In genomic region chr1:205610781-205611473, GRCh38 we compare ENCODE assay signal across 9 cellular contexts. TPM values are rescaled to one million over a fixed set of nuclear protein-coding genes. Genes with fewer than 3 reads are reported as not detected.
DNase-seq lines count a peak whose midpoint lies in the region; ATAC-seq, FAIRE-seq and TF ChIP-seq lines count a peak whose summit lies in the region.
"Had no signal": no experiment of that assay in that cellular context is flagged by ENCODE, and none has a peak within 500 bp of the region (broad histone marks: within the 10 kb centered on the region; RNA-seq: fewer than 3 reads in every experiment).

No MANE protein-coding gene starts in this region.

- H3K27ac ChIP-seq in GM12878 (ENCODE audit: control insufficient read depth, insufficient read depth) (no peak overlapping the region), tibial nerve (peak overlapping the region in 1 of 4 donors; percentile 60)
- no peak overlapping the region for H3K27ac ChIP-seq in effector memory CD4-positive, alpha-beta T cell (ENCODE audit: insufficient read depth, low read length, poor library complexity, severe bottlenecking)

- H2AFZ ChIP-seq in GM12878 (ENCODE audit: control insufficient read depth, low read depth, low read length), result no peak overlapping the region

- POLR2A ChIA-PET in GM12878 (lab: Charles Lee), result no interaction called here

- H3K36me3 Mint-ChIP-seq in CD14-positive monocyte (peaks cover 70 to 84% of the 10 kb centered on the region in 2 donors), naive B cell (peaks cover 0 to 4% of the 10 kb centered on the region in 2 donors)

- intact Hi-C loops in CD14-positive monocyte (cut with micrococcal nuclease) (no loop called here), GM12878 (cut with micrococcal nuclease; ENCODE audit: unreplicated experiment) (no loop called here)

- no peaks in the 10 kb centered on the region for H3K27me3 ChIP-seq in GM12878 (replicated peaks in 1 of 2; ENCODE audit: control insufficient read depth in 2 of 2, insufficient read depth in 2 of 2, low read length in 1 of 2)
- H3K27me3 ChIP-seq in effector memory CD4-positive, alpha-beta T cell (replicated peaks; ENCODE audit: control insufficient read depth, insufficient read depth, low read length, poor library complexity, severe bottlenecking), result no peaks in the 10 kb centered on the region
- H3K27me3 ChIP-seq in tibial nerve, result no peaks in the 10 kb centered on the region
- H3K27me3 ChIP-seq: pancreas had no signal

- no peak for DNase-seq in CD14-positive monocyte (ENCODE audit: low spot score)
- peak; percentile 90 for DNase-seq in LNCaP clone FGC (ENCODE audit: low read depth)
- DNase-seq in GM12878 (ENCODE audit: low read depth, low spot score), result no peak
- DNase-seq in naive B cell, result no peak
- DNase-seq in effector memory CD4-positive, alpha-beta T cell, result no peak
- DNase-seq in tibial nerve (ENCODE audit: low spot score in 2 of 2), result no peak
- no peak for DNase-seq in NCI-H1105 (lab: John Stamatoyannopoulos, UW)
- no peak for DNase-seq in NCI-H1105 treated with DMSO at 0.1 percent for 48 hours (lab: John Stamatoyannopoulos, UW)
- DNase-seq: pancreas had no signal

- no peak for TF ChIP-seq RAD21 in GM12878 (IDR thresholded peaks at IDR 0.05; ENCODE audit: insufficient read depth, low read depth, low read length)

- peak; percentile 25; the same call in 2 of the 3 replicates for ATAC-seq in GM12878
- ATAC-seq in naive B cell (ENCODE audit: low read depth in 2 of 2), result no peak

- TF ChIP-seq CTCF in CD14-positive monocyte (IDR thresholded peaks at IDR 0.05) (no peak), LNCaP clone FGC (IDR thresholded peaks at IDR 0.05; ENCODE audit: control insufficient read depth, extremely low read depth, insufficient read depth) (no peak), GM12878 (IDR thresholded peaks at IDR 0.05 in 2 of 3, conservative IDR thresholded peaks at IDR 0.05 in 1 of 3; ENCODE audit: control insufficient read depth in 2 of 3, extremely low read depth in 1 of 3, insufficient read depth in 1 of 3, low read depth in 3 of 3, low read length in 3 of 3) (no peak), tibial nerve (IDR thresholded peaks at IDR 0.05) (no peak)

- H3K79me2 ChIP-seq in GM12878 (ENCODE audit: control insufficient read depth, insufficient read depth, low read length), result peaks cover 7% of the 10 kb centered on the region

- H3K27me3 Mint-ChIP-seq in CD14-positive monocyte (ENCODE audit: low read depth in 3 of 3), result no peaks in the 10 kb centered on the region
- H3K27me3 Mint-ChIP-seq in naive B cell, result no peaks in the 10 kb centered on the region

- SMC1A ChIA-PET in GM12878 (lab: Charles Lee; ENCODE audit: uncharacterized antibody, unreplicated experiment), result interaction anchor here (1.8 to 3.6 kb wide), 2 partner anchors 10 to 18 kb away, joined by 9 to 12 read pairs; no protein-coding TSS in a partner anchor

- peak overlapping the region; percentile 15; the same call in 1 of the 2 replicates for H3K4me2 ChIP-seq in GM12878 (ENCODE audit: control insufficient read depth, insufficient read depth)

- H3K9ac ChIP-seq in GM12878 (ENCODE audit: control insufficient read depth, insufficient read depth, low read length), result no peak overlapping the region

- H3K4me1 ChIP-seq in GM12878 (ENCODE audit: control insufficient read depth, insufficient read depth, low read length) (peaks cover 3% of the 10 kb centered on the region; the same call in 1 of the 2 replicates), tibial nerve (peaks cover 0 to 20% (median 6%) of the 10 kb centered on the region in 4 donors)
- peaks cover 3% of the 10 kb centered on the region for H3K4me1 ChIP-seq in effector memory CD4-positive, alpha-beta T cell (ENCODE audit: control insufficient read depth, insufficient read depth, low read length, poor library complexity, severe bottlenecking)

- H3K27ac Mint-ChIP-seq in CD14-positive monocyte, result peak overlapping the region in 4 of 7 donors; percentile 49 to 81 (median 62)
- H3K27ac Mint-ChIP-seq in naive B cell, result peak overlapping the region in 5 of 6 donors; percentile 41 to 89 (median 78)

- CTCF ChIA-PET in GM12878 (lab: Yijun Ruan, JAX), result no interaction called here

- peaks cover 2 to 15% of the 10 kb centered on the region in 2 experiments for H3K36me3 ChIP-seq in GM12878 (ENCODE audit: control insufficient read depth in 2 of 2, insufficient read depth in 2 of 2, low read length in 1 of 2)
- peaks cover 32% of the 10 kb centered on the region for H3K36me3 ChIP-seq in effector memory CD4-positive, alpha-beta T cell (ENCODE audit: control insufficient read depth, insufficient read depth, low read length)
- H3K36me3 ChIP-seq in tibial nerve, result peaks cover 0 to 42% (median 0%) of the 10 kb centered on the region in 3 donors

- TF ChIP-seq EP300 in GM12878 (IDR thresholded peaks at IDR 0.05; ENCODE audit: borderline replicate concordance in 1 of 2, control insufficient read depth in 1 of 2, low read depth in 2 of 2, low read length in 2 of 2), result no peak
- TF ChIP-seq EP300 in tibial nerve (IDR thresholded peaks at IDR 0.05), result no peak

- H3K4me1 Mint-ChIP-seq in CD14-positive monocyte (peaks cover 17% of the 10 kb centered on the region), naive B cell (peaks cover 14 to 28% (median 27%) of the 10 kb centered on the region in 3 donors)

- peak overlapping the region; percentile 19 for H3K4me3 ChIP-seq in LNCaP clone FGC (ENCODE audit: low read depth, low read length)
- H3K4me3 ChIP-seq in GM12878, result no peak overlapping the region
- H3K4me3 ChIP-seq in effector memory CD4-positive, alpha-beta T cell (ENCODE audit: insufficient read depth, low read depth, low read length, poor library complexity, severe bottlenecking), result no peak overlapping the region
- no peak overlapping the region for H3K4me3 ChIP-seq in tibial nerve
- H3K4me3 ChIP-seq: pancreas had no signal

- TF ChIP-seq POLR2A in GM12878 (IDR thresholded peaks at IDR 0.05; ENCODE audit: low read depth, low read length) (no peak), tibial nerve (IDR thresholded peaks at IDR 0.05) (no peak)

- WGBS in GM12878 (ENCODE audit: insufficient coverage, insufficient replicate concordance, low lambda C conversion rate, missing lambda C conversion rate), result 22% methylated on average over 3 of the region's 3 CpGs
- 68 to 70% methylated on average over 3 of the region's 3 CpGs for WGBS in tibial nerve, 2 donors

- RAD21 ChIA-PET in GM12878 (lab: Charles Lee; ENCODE audit: unreplicated experiment), result no interaction called here

- FAIRE-seq in GM12878 (lab: Jason Lieb, UNC), result no peak
- FAIRE-seq: pancreas had no signal

- no TSS peak for BruUV-seq in GM12878 (replicated peaks; lab: Mats Ljungman, UMichigan)

- in situ Hi-C loops in GM12878 (cut with MboI), result no loop called here

- H3K9me3 ChIP-seq in GM12878 (replicated peaks; ENCODE audit: control insufficient read depth, insufficient read depth, low read length) (no peaks in the 10 kb centered on the region; the same call in 2 of the 3 replicates), tibial nerve (no peaks in the 10 kb centered on the region)
- H3K9me3 ChIP-seq in effector memory CD4-positive, alpha-beta T cell (ENCODE audit: control insufficient read depth, low read length), result no peaks in the 10 kb centered on the region
- H3K9me3 ChIP-seq: pancreas had no signal

- peaks cover 0 to 2% (median 0%) of the 10 kb centered on the region in 7 donors for H3K9me3 Mint-ChIP-seq in CD14-positive monocyte
- no peaks in the 10 kb centered on the region for H3K9me3 Mint-ChIP-seq in naive B cell

- H3K4me3 Mint-ChIP-seq in CD14-positive monocyte, result no peak overlapping the region
- H3K4me3 Mint-ChIP-seq in naive B cell, result no peak overlapping the region

- H4K20me1 ChIP-seq in GM12878 (ENCODE audit: control insufficient read depth, insufficient read depth), result no peaks in the 10 kb centered on the region

TF ChIP-seq in GM12878, 131 proteins besides CTCF, POLR2A, EP300 and RAD21 (continues in another document):
- TF ChIP-seq PAX5 (IDR thresholded peaks at IDR 0.05; ENCODE audit: borderline replicate concordance, low read depth, low read length) (no peak), SRF (IDR thresholded peaks at IDR 0.05; ENCODE audit: low read depth in 2 of 2, low read length in 2 of 2) (no peak), PKNOX1 (IDR thresholded peaks at IDR 0.05) (no peak), RUNX3 (IDR thresholded peaks at IDR 0.05; ENCODE audit: low read length) (no peak), SMC3 (IDR thresholded peaks at IDR 0.05; ENCODE audit: borderline replicate concordance, low read length) (no peak), WRNIP1 (IDR thresholded peaks at IDR 0.05; ENCODE audit: borderline replicate concordance, low read depth, low read length) (no peak), LARP7 (IDR thresholded peaks at IDR 0.05) (no peak), PAX8 (IDR thresholded peaks at IDR 0.05) (no peak)

RNA-seq across cellular contexts. Expression of gene ELK4, which starts 20.9 kb away (rescaled TPM):
- polyA plus RNA-seq in CD14-positive monocyte (1 to 10 TPM; 1.4 to 2.6 TPM), GM12878 (2011; rRNA removed) (21.8 and 27.6 TPM in 2 replicates), GM12878 (2014; fragmentation: Illumina TruSeq; extraction: Trizol) (24.6 and 32.2 TPM in 2 replicates), GM12878 (2014; fragmentation: Nextera tagmentation; extraction: Ambion mirVana) (10 to 100 TPM in 1 of 2 experiments, 1 to 10 TPM in 1; 5.2 to 11.9 TPM), GM12878 (2014; rRNA removed) (13.6 and 16.8 TPM in 2 replicates), GM12878 (2016; fragmentation: Nextera tagmentation; extraction: Ambion mirVana) (1 to 10 TPM; 6.5 to 8.7 TPM), naive B cell (ENCODE audit: low read depth in 6 of 6) (10 to 100 TPM in 1 of 6 donors, 1 to 10 TPM in 5; 4.8 to 10.2 (median 6.0) TPM)
- total RNA-seq in GM12878 (2013; cell fraction: nucleolus; rRNA removed), result 64.5 and 67.4 TPM in 2 replicates
- total RNA-seq in GM12878 (2014; rRNA removed) (20.1 and 22.5 TPM in 2 replicates), GM12878 (2014; rRNA removed; fragmentation: Illumina TruSeq; extraction: Trizol) (36.2 and 39.0 TPM in 2 replicates), GM12878 (2021) (70.7 and 71.5 TPM in 2 replicates), tibial nerve (10 to 100 TPM; 22.4 to 29.7 (median 26.2) TPM)
- polyA plus RNA-seq in GM12878 (2011; ENCODE audit: low read depth), result 12.2 TPM
- polyA plus RNA-seq in GM12878 (2011; cell fraction: cytosol; rRNA removed), result 8.6 and 10.9 TPM in 2 replicates
- 14.3 and 15.4 TPM in 2 replicates for polyA plus RNA-seq in GM12878 (2011; cell fraction: nucleus; rRNA removed)
- polyA plus RNA-seq in GM12878 (2012), result 16.3 and 17.6 TPM in 2 replicates
- polyA minus RNA-seq in GM12878 (2011; rRNA and poly(A)+ RNA removed), result 23.1 and 23.6 TPM in 2 replicates
- 14.8 and 18.2 TPM in 2 replicates for polyA minus RNA-seq in GM12878 (2011; cell fraction: cytosol; rRNA and poly(A)+ RNA removed)
- 5.7 and 11.3 TPM in 2 replicates for polyA minus RNA-seq in GM12878 (2011; cell fraction: nucleus; rRNA and poly(A)+ RNA removed)
